ENCODE assay signal across 20 cellular contexts in the genomic region with DNA sequence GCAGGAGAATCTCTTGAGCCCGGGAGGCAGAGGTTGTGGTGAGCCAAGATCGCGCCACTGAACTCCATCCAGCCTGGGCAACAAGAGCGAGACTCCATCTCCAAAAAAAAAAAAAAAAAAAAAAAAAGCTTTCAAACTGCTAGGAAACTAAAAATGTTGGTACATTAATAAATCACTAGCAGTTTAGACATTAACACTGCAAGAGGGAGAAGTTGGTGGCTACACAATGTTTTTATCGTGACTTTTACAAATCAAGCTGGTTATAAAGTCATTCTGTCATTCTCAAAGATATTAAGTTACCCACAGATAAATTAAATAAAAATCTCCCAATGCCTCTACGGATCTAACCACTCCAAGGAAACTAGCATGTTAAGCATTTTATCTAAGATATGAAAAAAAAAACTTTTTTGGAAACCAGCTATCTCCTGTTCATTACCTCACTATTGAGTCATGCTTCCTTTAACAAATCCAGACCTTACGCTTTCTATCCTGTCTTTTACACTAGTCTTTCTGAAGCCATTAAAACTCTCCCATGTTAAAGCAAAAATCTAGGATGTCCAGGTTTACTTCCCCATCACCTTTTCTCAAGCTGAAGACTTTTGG.
DNase-seq lines count a peak whose midpoint lies in the region; TF ChIP-seq lines count a peak whose summit lies in the region.
"Had no signal": no experiment of that assay in that cellular context is flagged by ENCODE, and none has a peak within 500 bp of the region (broad histone marks: within the 10 kb centered on the region; RNA-seq: fewer than 3 reads in every experiment).

No MANE protein-coding gene starts in this region.

- H3K4me1 ChIP-seq in right atrium auricular region, result no peaks in the 10 kb centered on the region
- H3K4me1 ChIP-seq in skeletal muscle tissue (ENCODE audit: control insufficient read depth in 3 of 3, insufficient read depth in 3 of 3, low read length in 3 of 3), result no peaks in the 10 kb centered on the region
- H3K4me1 ChIP-seq: sigmoid colon, vagina had no signal

- no peak overlapping the region for H3K9ac ChIP-seq in skeletal muscle tissue (ENCODE audit: low read depth in 1 of 3, low read length in 3 of 3)

- no peaks in the 10 kb centered on the region for H3K27me3 ChIP-seq in right atrium auricular region
- no peaks in the 10 kb centered on the region for H3K27me3 ChIP-seq in skeletal muscle tissue (ENCODE audit: control insufficient read depth in 3 of 3, insufficient read depth in 3 of 3, low read length in 3 of 3)
- H3K27me3 ChIP-seq: dorsolateral prefrontal cortex, sigmoid colon, vagina had no signal

- DNase-seq in HT1080 (ENCODE audit: low read depth) (peak; percentile 29), chondrocyte (ENCODE audit: low spot score) (no peak), right atrium auricular region (ENCODE audit: low spot score) (no peak), activated gamma-delta T cell (lab: John Stamatoyannopoulos, UW) (no peak), AG08396 (ENCODE audit: low spot score) (no peak), SW480 (ENCODE audit: low spot score) (no peak)
- DNase-seq: CD8-positive, alpha-beta memory T cell; dorsolateral prefrontal cortex; foreskin melanocyte; GDM1; naive B cell; NCI-H1436; NCI-H446; sigmoid colon had no signal

- H3K9me3 Mint-ChIP-seq in chondrocyte (ENCODE audit: low read depth), result no peaks in the 10 kb centered on the region
- H3K9me3 Mint-ChIP-seq: activated naive CD4-positive, alpha-beta T cell treated with anti-CD3 and anti-CD28 coated beads, Interleukin-2, amount 50 U/mL, for 24 hours; CD8-positive, alpha-beta memory T cell; IgD-negative memory B cell; naive B cell; stimulated activated naive CD8-positive, alpha-beta T cell treated with anti-CD3 and anti-CD28 coated beads, Interleukin-15, Interleukin-2, amounts not matched to agents 100 ng/mL and 50 ng/mL, for 24 hours; WTC11 had no signal

- H3K4me3 ChIP-seq in right atrium auricular region (no peak overlapping the region), skeletal muscle tissue (ENCODE audit: low read length in 3 of 3) (no peak overlapping the region)
- H3K4me3 ChIP-seq: dorsolateral prefrontal cortex, sigmoid colon, vagina had no signal

- H3K9me3 ChIP-seq in right atrium auricular region (no peaks in the 10 kb centered on the region), skeletal muscle tissue (ENCODE audit: control insufficient read depth in 3 of 3, low read length in 3 of 3) (no peaks in the 10 kb centered on the region)
- H3K9me3 ChIP-seq: sigmoid colon, vagina had no signal

- H3K27ac ChIP-seq in right atrium auricular region, result peak overlapping the region; percentile 48 to 70
- H3K27ac ChIP-seq in skeletal muscle tissue (ENCODE audit: low read depth, low read length), result peak overlapping the region; percentile 12
- H3K27ac ChIP-seq: dorsolateral prefrontal cortex, sigmoid colon, vagina had no signal

- H3K27ac Mint-ChIP-seq in chondrocyte (ENCODE audit: unreplicated experiment), result peak overlapping the region; percentile 95
- H3K27ac Mint-ChIP-seq: activated naive CD4-positive, alpha-beta T cell treated with anti-CD3 and anti-CD28 coated beads, Interleukin-2, amount 50 U/mL, for 24 hours; stimulated activated naive CD8-positive, alpha-beta T cell treated with anti-CD3 and anti-CD28 coated beads, Interleukin-15, Interleukin-2, amounts not matched to agents 100 ng/mL and 50 ng/mL, for 24 hours had no signal

- peaks cover 5% of the 10 kb centered on the region for H3K36me3 Mint-ChIP-seq in chondrocyte (ENCODE audit: low read depth)

- TF ChIP-seq CTCF in chondrocyte (IDR thresholded peaks at IDR 0.05) (no peak), right atrium auricular region (IDR thresholded peaks at IDR 0.05) (no peak)

- peaks cover 12% of the 10 kb centered on the region for H3K4me1 Mint-ChIP-seq in chondrocyte (ENCODE audit: low read depth)
- H3K4me1 Mint-ChIP-seq: activated naive CD4-positive, alpha-beta T cell treated with anti-CD3 and anti-CD28 coated beads, Interleukin-2, amount 50 U/mL, for 24 hours; CD8-positive, alpha-beta memory T cell; IgD-negative memory B cell; naive B cell; WTC11 had no signal

- H3K27me3 Mint-ChIP-seq in chondrocyte (ENCODE audit: low read depth), result no peaks in the 10 kb centered on the region
- H3K27me3 Mint-ChIP-seq: activated naive CD4-positive, alpha-beta T cell treated with anti-CD3 and anti-CD28 coated beads, Interleukin-2, amount 50 U/mL, for 24 hours; CD8-positive, alpha-beta memory T cell; IgD-negative memory B cell; naive B cell; stimulated activated naive CD8-positive, alpha-beta T cell treated with anti-CD3 and anti-CD28 coated beads, Interleukin-15, Interleukin-2, amounts not matched to agents 100 ng/mL and 50 ng/mL, for 24 hours had no signal

- peaks cover 16% of the 10 kb centered on the region for H3K36me3 ChIP-seq in right atrium auricular region
- H3K36me3 ChIP-seq in skeletal muscle tissue (ENCODE audit: control insufficient read depth in 3 of 3, insufficient read depth in 3 of 3, low read length in 3 of 3), result peaks cover 11 to 14% (median 14%) of the 10 kb centered on the region in 3 donors

- peak overlapping the region; percentile 5 for H3K4me3 Mint-ChIP-seq in chondrocyte (ENCODE audit: unreplicated experiment)
- H3K4me3 Mint-ChIP-seq: activated naive CD4-positive, alpha-beta T cell treated with anti-CD3 and anti-CD28 coated beads, Interleukin-2, amount 50 U/mL, for 24 hours; CD8-positive, alpha-beta memory T cell; IgD-negative memory B cell; stimulated activated naive CD8-positive, alpha-beta T cell treated with anti-CD3 and anti-CD28 coated beads, Interleukin-15, Interleukin-2, amounts not matched to agents 100 ng/mL and 50 ng/mL, for 24 hours; WTC11 had no signal
